8 cellular contexts compared by ENCODE assay signal in the genomic region with DNA sequence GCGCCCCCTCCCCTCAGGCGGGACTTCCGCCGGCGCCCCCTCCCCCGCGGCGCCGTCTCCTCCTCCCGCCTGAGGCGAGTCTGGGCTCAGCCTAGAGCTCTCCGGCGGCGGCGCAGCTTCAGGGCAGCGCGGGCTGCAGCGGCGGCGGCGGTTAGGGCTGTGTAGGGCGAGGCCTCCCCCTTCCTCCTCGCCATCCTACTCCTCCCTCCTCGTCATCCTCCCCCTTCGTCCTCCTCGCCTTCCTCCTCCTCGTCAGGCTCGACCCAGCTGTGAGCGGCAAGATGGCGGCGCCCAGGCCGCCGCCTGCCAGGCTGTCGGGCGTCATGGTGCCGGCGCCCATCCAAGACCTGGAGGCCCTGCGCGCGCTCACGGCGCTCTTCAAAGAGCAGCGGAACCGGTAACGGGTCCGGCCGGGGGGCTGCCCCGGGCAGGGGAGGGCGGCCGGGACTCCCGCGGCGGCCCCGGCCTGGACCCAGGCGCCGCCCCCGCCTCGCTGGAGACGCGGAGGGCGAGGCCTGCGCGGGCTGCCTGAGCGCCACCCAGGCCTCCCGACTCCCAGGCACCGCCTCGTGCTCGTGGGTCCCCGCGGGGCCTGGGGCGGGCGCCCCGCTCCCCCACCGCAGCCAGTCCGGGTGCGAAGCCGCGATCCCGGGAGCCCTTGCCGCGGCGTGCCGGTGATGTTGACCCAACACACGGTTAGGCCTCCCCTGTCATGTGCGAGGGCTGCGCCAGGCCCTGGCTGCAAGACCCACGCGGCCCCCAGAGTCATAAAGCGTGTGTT. TPM values are rescaled to one million over a fixed set of nuclear protein-coding genes. Genes with fewer than 3 reads are reported as not detected.
A peak's percentile ranks its signal among the peaks of the same experiment; 100 is the strongest.
DNase-seq lines count a peak whose midpoint lies in the region; ATAC-seq and TF ChIP-seq lines count a peak whose summit lies in the region.

A gene with protein sequence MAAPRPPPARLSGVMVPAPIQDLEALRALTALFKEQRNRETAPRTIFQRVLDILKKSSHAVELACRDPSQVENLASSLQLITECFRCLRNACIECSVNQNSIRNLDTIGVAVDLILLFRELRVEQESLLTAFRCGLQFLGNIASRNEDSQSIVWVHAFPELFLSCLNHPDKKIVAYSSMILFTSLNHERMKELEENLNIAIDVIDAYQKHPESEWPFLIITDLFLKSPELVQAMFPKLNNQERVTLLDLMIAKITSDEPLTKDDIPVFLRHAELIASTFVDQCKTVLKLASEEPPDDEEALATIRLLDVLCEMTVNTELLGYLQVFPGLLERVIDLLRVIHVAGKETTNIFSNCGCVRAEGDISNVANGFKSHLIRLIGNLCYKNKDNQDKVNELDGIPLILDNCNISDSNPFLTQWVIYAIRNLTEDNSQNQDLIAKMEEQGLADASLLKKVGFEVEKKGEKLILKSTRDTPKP (plus strand): TSS at position 52 of the 781 bp plus-strand sequence. CDS start 230 bp downstream, at position 282.

- no peaks in the 10 kb centered on the region for H3K9me3 ChIP-seq in osteoblast (ENCODE audit: low read depth, low read length)
- H3K9me3 ChIP-seq in suprapubic skin: no peaks in the 10 kb centered on the region

- peak within 1 kb of the TSS; percentile 79 for H2AFZ ChIP-seq in osteoblast (ENCODE audit: low read length)

- peaks cover 11% of the 10 kb centered on the region for H3K36me3 Mint-ChIP-seq in activated naive CD4-positive, alpha-beta T cell treated with anti-CD3 and anti-CD28 coated beads, Interleukin-2, amount 50 U/mL, for 24 hours
- no peaks in the 10 kb centered on the region for H3K36me3 Mint-ChIP-seq in glutamatergic neuron (ENCODE audit: unreplicated experiment)

- H3K4me3 ChIP-seq in osteoblast (ENCODE audit: insufficient read depth, low read length) (peak within 1 kb of the TSS; percentile 95), suprapubic skin (peak within 1 kb of the TSS; percentile 73)

- H3K27me3 ChIP-seq in osteoblast (ENCODE audit: insufficient read depth, low read length) (no peaks in the 10 kb centered on the region), suprapubic skin (no peaks in the 10 kb centered on the region)

- peaks cover 56% of the 10 kb centered on the region for H3K79me2 ChIP-seq in osteoblast (ENCODE audit: insufficient read depth, low read length)

- H3K27ac Mint-ChIP-seq in activated naive CD4-positive, alpha-beta T cell treated with anti-CD3 and anti-CD28 coated beads, Interleukin-2, amount 50 U/mL, for 24 hours: peak within 1 kb of the TSS; percentile 95
- peak within 1 kb of the TSS; percentile 88 for H3K27ac Mint-ChIP-seq in glutamatergic neuron (ENCODE audit: unreplicated experiment)

- H4K20me1 ChIP-seq in osteoblast (ENCODE audit: insufficient read depth, low read length): peaks cover 33% of the 10 kb centered on the region

- TF ChIP-seq EP300 in suprapubic skin (IDR thresholded peaks at IDR 0.05): no peak

- H3K36me3 ChIP-seq in osteoblast (ENCODE audit: insufficient read depth, low read length) (peaks cover 7% of the 10 kb centered on the region), suprapubic skin (no peaks in the 10 kb centered on the region)

- H3K4me1 ChIP-seq in osteoblast (ENCODE audit: insufficient read depth, low read length): peaks cover 29% of the 10 kb centered on the region
- H3K4me1 ChIP-seq in suprapubic skin: peaks cover 26% of the 10 kb centered on the region

- peak within 1 kb of the TSS; percentile 96 for H3K4me3 Mint-ChIP-seq in activated naive CD4-positive, alpha-beta T cell treated with anti-CD3 and anti-CD28 coated beads, Interleukin-2, amount 50 U/mL, for 24 hours
- peak within 1 kb of the TSS; percentile 92 for H3K4me3 Mint-ChIP-seq in glutamatergic neuron (ENCODE audit: unreplicated experiment)

- 0% methylated on average over 16 of the region's 89 CpGs for WGBS in suprapubic skin

- H3K9me3 Mint-ChIP-seq in activated naive CD4-positive, alpha-beta T cell treated with anti-CD3 and anti-CD28 coated beads, Interleukin-2, amount 50 U/mL, for 24 hours: peaks cover 4% of the 10 kb centered on the region
- peaks cover 4% of the 10 kb centered on the region for H3K9me3 Mint-ChIP-seq in glutamatergic neuron (ENCODE audit: unreplicated experiment)

- H3K27ac ChIP-seq in osteoblast (ENCODE audit: low read depth, low read length): peak within 1 kb of the TSS; percentile 84
- peak within 1 kb of the TSS; percentile 84 for H3K27ac ChIP-seq in suprapubic skin

- H3K27me3 Mint-ChIP-seq in activated naive CD4-positive, alpha-beta T cell treated with anti-CD3 and anti-CD28 coated beads, Interleukin-2, amount 50 U/mL, for 24 hours: peaks cover 2% of the 10 kb centered on the region
- H3K27me3 Mint-ChIP-seq in glutamatergic neuron (ENCODE audit: unreplicated experiment): peaks cover 7% of the 10 kb centered on the region

- TF ChIP-seq CTCF in glutamatergic neuron (IDR thresholded peaks at IDR 0.05; ENCODE audit: partially characterized antibody, unreplicated experiment) (no peak), osteoblast (IDR thresholded peaks at IDR 0.05; ENCODE audit: extremely low read depth, low read depth, low read length) (no peak), suprapubic skin (IDR thresholded peaks at IDR 0.05) (no peak)

- peak within 1 kb of the TSS; percentile 95 for H3K4me2 ChIP-seq in osteoblast (ENCODE audit: insufficient read depth, low read length)

- peak in 1 of 2 donors; percentile 14 for TF ChIP-seq POLR2A in suprapubic skin (IDR thresholded peaks at IDR 0.05)

- ATAC-seq in GM21529 (IDR thresholded peaks at IDR 0.05; ENCODE audit: unreplicated experiment) (peak; percentile 56), SK-N-SH treated with all-trans-retinoic acid at 6 μM for 48 hours (peak; percentile 92)

- DNase-seq in COR-L47 (lab: John Stamatoyannopoulos, UW) (peak; percentile 78), M059J (ENCODE audit: low read depth) (peak; percentile 66), glutamatergic neuron (peak; percentile 94), osteoblast (ENCODE audit: insufficient read length, low spot score, missing footprints) (peak; percentile 93), suprapubic skin (ENCODE audit: low spot score in 2 of 2) (peak in 1 of 2 donors; percentile 71)

- peaks cover 42% of the 10 kb centered on the region for H3K4me1 Mint-ChIP-seq in activated naive CD4-positive, alpha-beta T cell treated with anti-CD3 and anti-CD28 coated beads, Interleukin-2, amount 50 U/mL, for 24 hours
- H3K4me1 Mint-ChIP-seq in glutamatergic neuron (ENCODE audit: low read depth, unreplicated experiment): peaks cover 12% of the 10 kb centered on the region

TF ChIP-seq in SK-N-SH treated with all-trans-retinoic acid at 6 μM for 48 hours, 23 proteins besides CTCF, POLR2A, EP300 and RAD21:
- TF ChIP-seq, protein P1, sequence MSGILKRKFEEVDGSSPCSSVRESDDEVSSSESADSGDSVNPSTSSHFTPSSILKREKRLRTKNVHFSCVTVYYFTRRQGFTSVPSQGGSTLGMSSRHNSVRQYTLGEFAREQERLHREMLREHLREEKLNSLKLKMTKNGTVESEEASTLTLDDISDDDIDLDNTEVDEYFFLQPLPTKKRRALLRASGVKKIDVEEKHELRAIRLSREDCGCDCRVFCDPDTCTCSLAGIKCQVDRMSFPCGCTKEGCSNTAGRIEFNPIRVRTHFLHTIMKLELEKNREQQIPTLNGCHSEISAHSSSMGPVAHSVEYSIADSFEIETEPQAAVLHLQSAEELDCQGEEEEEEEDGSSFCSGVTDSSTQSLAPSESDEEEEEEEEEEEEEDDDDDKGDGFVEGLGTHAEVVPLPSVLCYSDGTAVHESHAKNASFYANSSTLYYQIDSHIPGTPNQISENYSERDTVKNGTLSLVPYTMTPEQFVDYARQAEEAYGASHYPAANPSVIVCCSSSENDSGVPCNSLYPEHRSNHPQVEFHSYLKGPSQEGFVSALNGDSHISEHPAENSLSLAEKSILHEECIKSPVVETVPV (CRISPR knock-in tag; IDR thresholded peaks at IDR 0.05): no peak
- TF ChIP-seq RARB (CRISPR knock-in tag; IDR thresholded peaks at IDR 0.05): no peak
- TF ChIP-seq, protein P2, sequence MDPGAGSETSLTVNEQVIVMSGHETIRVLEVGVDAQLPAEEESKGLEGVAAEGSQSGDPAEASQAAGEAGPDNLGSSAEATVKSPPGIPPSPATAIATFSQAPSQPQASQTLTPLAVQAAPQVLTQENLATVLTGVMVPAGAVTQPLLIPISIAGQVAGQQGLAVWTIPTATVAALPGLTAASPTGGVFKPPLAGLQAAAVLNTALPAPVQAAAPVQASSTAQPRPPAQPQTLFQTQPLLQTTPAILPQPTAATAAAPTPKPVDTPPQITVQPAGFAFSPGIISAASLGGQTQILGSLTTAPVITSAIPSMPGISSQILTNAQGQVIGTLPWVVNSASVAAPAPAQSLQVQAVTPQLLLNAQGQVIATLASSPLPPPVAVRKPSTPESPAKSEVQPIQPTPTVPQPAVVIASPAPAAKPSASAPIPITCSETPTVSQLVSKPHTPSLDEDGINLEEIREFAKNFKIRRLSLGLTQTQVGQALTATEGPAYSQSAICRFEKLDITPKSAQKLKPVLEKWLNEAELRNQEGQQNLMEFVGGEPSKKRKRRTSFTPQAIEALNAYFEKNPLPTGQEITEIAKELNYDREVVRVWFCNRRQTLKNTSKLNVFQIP (CRISPR knock-in tag; IDR thresholded peaks at IDR 0.05; ENCODE audit: borderline replicate concordance, low read depth): no peak
- TF ChIP-seq ZFP3 (CRISPR knock-in tag; IDR thresholded peaks at IDR 0.05): no peak
- no peak for TF ChIP-seq BACH2 (CRISPR knock-in tag; IDR thresholded peaks at IDR 0.05; ENCODE audit: borderline replicate concordance)

RNA-seq across cellular contexts. Expression of the gene that starts here (rescaled TPM):
- total RNA-seq in M059J (2014; rRNA removed; shearing (Covaris generic)): 87.7 and 122 TPM in 2 replicates
- 191 TPM for total RNA-seq in glutamatergic neuron (ENCODE audit: unreplicated experiment)
- 130 and 138 TPM in 2 replicates for total RNA-seq in osteoblast
- 10 to 100 TPM; 63.2 to 79.0 (median 68.8) TPM for total RNA-seq in suprapubic skin
